In the genomic region with DNA sequence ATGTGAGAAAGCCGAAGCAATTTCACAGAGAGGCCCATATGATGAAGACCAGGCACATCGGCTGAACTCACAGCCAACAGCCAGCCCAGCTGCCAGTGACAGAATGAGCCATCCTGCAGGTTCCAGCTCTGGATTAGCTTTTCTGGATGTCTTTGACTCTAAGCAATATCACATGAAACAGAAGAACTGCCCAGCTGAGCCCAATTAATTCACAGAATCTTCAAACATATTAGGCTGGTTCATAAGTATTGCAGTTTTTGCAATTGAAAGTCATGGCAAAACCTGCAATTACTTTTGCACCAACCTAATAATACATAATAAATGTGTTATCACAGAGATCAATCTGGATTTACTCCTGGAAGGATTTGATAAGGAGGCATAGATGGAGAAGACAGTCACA, we compare ENCODE assay signal across 33 cellular contexts.
A peak's percentile ranks its signal among the peaks of the same experiment; 100 is the strongest.
DNase-seq lines count a peak whose midpoint lies in the region; ATAC-seq, FAIRE-seq and TF ChIP-seq lines count a peak whose summit lies in the region.
"Had no signal": no experiment of that assay in that cellular context is flagged by ENCODE, and none has a peak within 500 bp of the region (broad histone marks: within the 10 kb centered on the region; RNA-seq: fewer than 3 reads in every experiment).

No MANE protein-coding gene starts in this region.

- intact Hi-C loops in HepG2 (cut with micrococcal nuclease; ENCODE audit: unreplicated experiment) (loop anchor here (5.0 kb wide), 1 partner anchor 332 kb away; no protein-coding TSS in a partner anchor), right lobe of liver (cut with DNase I) (no loop called here)

- DNase-seq in HepG2 (ENCODE audit: low spot score) (no peak), right lobe of liver (no peak), GM23338 (ENCODE audit: low spot score) (no peak)
- DNase-seq in stimulated activated effector memory CD8-positive, alpha-beta T cell treated with anti-CD3 and anti-CD28 coated beads, Interleukin-12 subunit alpha, Interleukin-12 subunit beta, amount 100 ng/mL, for 72 hours (ENCODE audit: low spot score in 2 of 2), result no peak
- DNase-seq: 8988T; ACHN; AML-193; BE2C; C1 segment of cervical spinal cord; Caco-2; Calu3; CD4-positive, alpha-beta memory T cell; CD4-positive, alpha-beta T cell; CD4-positive, CD25-positive, alpha-beta regulatory T cell; CD8-positive, alpha-beta memory T cell; CD8-positive, alpha-beta T cell; COR-L47; DMS 273 treated with DMSO at 0.1 percent for 48 hours; DMS153; DMS53; DMS79; DMS79 treated with DMSO at 0.1 percent for 48 hours; DND-41; EL had no signal

- TF ChIP-seq CTCF in HepG2 (CRISPR knock-in tag; IDR thresholded peaks at IDR 0.05) (no peak), right lobe of liver (IDR thresholded peaks at IDR 0.05) (no peak), GM23338 (conservative IDR thresholded peaks at IDR 0.05; ENCODE audit: low read depth in 2 of 2) (no peak)

- H3K36me3 ChIP-seq in HepG2 (replicated peaks in 1 of 2; ENCODE audit: control insufficient read depth in 1 of 2, insufficient read depth in 2 of 2, low read length in 2 of 2), result no peaks in the 10 kb centered on the region
- no peaks in the 10 kb centered on the region for H3K36me3 ChIP-seq in right lobe of liver
- no peaks in the 10 kb centered on the region for H3K36me3 ChIP-seq in GM23338 (ENCODE audit: insufficient read depth)
- H3K36me3 ChIP-seq: BE2C; BLaER1; BLaER1 treated with 17β-estradiol and CSF1 and Interleukin-3, amounts not matched to agents 10 nM and 100 nM had no signal

- H3K9me3 Mint-ChIP-seq in GM23338, result no peaks in the 10 kb centered on the region
- peaks cover 5% of the 10 kb centered on the region for H3K9me3 Mint-ChIP-seq in stimulated activated effector memory CD8-positive, alpha-beta T cell treated with anti-CD3 and anti-CD28 coated beads, Interleukin-12 subunit alpha, Interleukin-12 subunit beta, amount 100 ng/mL, for 72 hours

- H3K79me2 ChIP-seq in HepG2 (ENCODE audit: insufficient read depth, low read length) (no peaks in the 10 kb centered on the region), GM23338 (replicated peaks; ENCODE audit: insufficient read depth) (no peaks in the 10 kb centered on the region)

- H3K27me3 ChIP-seq in HepG2 (ENCODE audit: control insufficient read depth in 1 of 2, insufficient read depth in 2 of 2, low read length in 2 of 2) (no peaks in the 10 kb centered on the region), right lobe of liver (no peaks in the 10 kb centered on the region), GM23338 (ENCODE audit: insufficient read depth) (no peaks in the 10 kb centered on the region)
- H3K27me3 ChIP-seq: BE2C; BLaER1; BLaER1 treated with 17β-estradiol and CSF1 and Interleukin-3, amounts not matched to agents 10 nM and 100 nM had no signal

- no peaks in the 10 kb centered on the region for H3K36me3 Mint-ChIP-seq in GM23338 (ENCODE audit: low read depth)
- no peaks in the 10 kb centered on the region for H3K36me3 Mint-ChIP-seq in stimulated activated effector memory CD8-positive, alpha-beta T cell treated with anti-CD3 and anti-CD28 coated beads, Interleukin-12 subunit alpha, Interleukin-12 subunit beta, amount 100 ng/mL, for 72 hours
- H3K36me3 Mint-ChIP-seq: CD14-positive monocyte; CD4-positive, alpha-beta memory T cell; CD4-positive, CD25-positive, alpha-beta regulatory T cell had no signal

- no peak overlapping the region for H3K4me3 Mint-ChIP-seq in GM23338
- H3K4me3 Mint-ChIP-seq in stimulated activated effector memory CD8-positive, alpha-beta T cell treated with anti-CD3 and anti-CD28 coated beads, Interleukin-12 subunit alpha, Interleukin-12 subunit beta, amount 100 ng/mL, for 72 hours, result no peak overlapping the region
- H3K4me3 Mint-ChIP-seq: B cell; CD14-positive monocyte; CD4-positive, alpha-beta memory T cell; CD4-positive, alpha-beta T cell; CD4-positive, CD25-positive, alpha-beta regulatory T cell; CD8-positive, alpha-beta memory T cell; CD8-positive, alpha-beta T cell had no signal

- no TSS peak for BruUV-seq in HepG2 (replicated peaks; lab: Mats Ljungman, UMichigan)

- no peak for TF ChIP-seq RAD21 in HepG2 (CRISPR knock-in tag; IDR thresholded peaks at IDR 0.05)

- TF ChIP-seq EP300 in HepG2 (IDR thresholded peaks at IDR 0.05; ENCODE audit: low read depth in 2 of 2, low read length in 2 of 2) (no peak), HepG2 (CRISPR knock-in tag; IDR thresholded peaks at IDR 0.05; ENCODE audit: borderline replicate concordance) (no peak)

- peaks cover 3% of the 10 kb centered on the region; the same call in 2 of the 3 replicates for H3K4me1 Mint-ChIP-seq in GM23338
- no peaks in the 10 kb centered on the region for H3K4me1 Mint-ChIP-seq in stimulated activated effector memory CD8-positive, alpha-beta T cell treated with anti-CD3 and anti-CD28 coated beads, Interleukin-12 subunit alpha, Interleukin-12 subunit beta, amount 100 ng/mL, for 72 hours
- H3K4me1 Mint-ChIP-seq: B cell; CD14-positive monocyte; CD4-positive, alpha-beta memory T cell; CD4-positive, CD25-positive, alpha-beta regulatory T cell; CD8-positive, alpha-beta memory T cell had no signal

- 83% methylated on average over 2 of the region's 2 CpGs for WGBS in HepG2 (ENCODE audit: low lambda C conversion rate)
- 58% methylated on average over 2 of the region's 2 CpGs for WGBS in right lobe of liver (ENCODE audit: insufficient coverage, low coverage, low lambda C conversion rate, missing lambda C conversion rate)

- H3K4me2 ChIP-seq in HepG2 (ENCODE audit: low read depth, low read length) (no peak overlapping the region), GM23338 (no peak overlapping the region)
- H3K4me2 ChIP-seq: A549; BLaER1; BLaER1 treated with 17β-estradiol and CSF1 and Interleukin-3, amounts not matched to agents 10 nM and 100 nM had no signal

- no peak overlapping the region for H3K9ac ChIP-seq in HepG2 (ENCODE audit: insufficient read depth, low read depth, low read length)
- H3K9ac ChIP-seq: BLaER1; BLaER1 treated with 17β-estradiol and CSF1 and Interleukin-3, amounts not matched to agents 10 nM and 100 nM had no signal

- no peak for FAIRE-seq in HepG2 (lab: Jason Lieb, UNC)
- FAIRE-seq: A204.1, A549, D721Med had no signal

- H3K9me3 ChIP-seq in HepG2 (ENCODE audit: low read length) (no peaks in the 10 kb centered on the region), right lobe of liver (no peaks in the 10 kb centered on the region)
- H3K9me3 ChIP-seq: A549, BE2C, BLaER1, Caco-2 had no signal

- no peak overlapping the region for H3K27ac Mint-ChIP-seq in GM23338
- H3K27ac Mint-ChIP-seq in stimulated activated effector memory CD8-positive, alpha-beta T cell treated with anti-CD3 and anti-CD28 coated beads, Interleukin-12 subunit alpha, Interleukin-12 subunit beta, amount 100 ng/mL, for 72 hours, result no peak overlapping the region
- H3K27ac Mint-ChIP-seq: B cell; CD14-positive monocyte; CD4-positive, alpha-beta T cell; CD4-positive, CD25-positive, alpha-beta regulatory T cell; CD8-positive, alpha-beta memory T cell; CD8-positive, alpha-beta T cell had no signal

- no peaks in the 10 kb centered on the region for H3F3A ChIP-seq in GM23338 (replicated peaks; ENCODE audit: low read depth)

- H3K27ac ChIP-seq in HepG2 (ENCODE audit: extremely low read length, insufficient read depth, low read length) (no peak overlapping the region), right lobe of liver (no peak overlapping the region), GM23338 (ENCODE audit: low read depth) (no peak overlapping the region)
- H3K27ac ChIP-seq: 22Rv1; A549; BLaER1; BLaER1 treated with 17β-estradiol and CSF1 and Interleukin-3, amounts not matched to agents 10 nM and 100 nM; C4-2B had no signal

- no peak overlapping the region for H3K4me3 ChIP-seq in HepG2 (replicated peaks in 1 of 3; ENCODE audit: insufficient read depth in 1 of 3, low read depth in 2 of 3, low read length in 3 of 3)
- no peak overlapping the region for H3K4me3 ChIP-seq in right lobe of liver
- H3K4me3 ChIP-seq in GM23338, result no peak overlapping the region
- H3K4me3 ChIP-seq: A549; BLaER1; BLaER1 treated with 17β-estradiol and CSF1 and Interleukin-3, amounts not matched to agents 10 nM and 100 nM had no signal

- peaks cover 6% of the 10 kb centered on the region; the same call in 1 of the 2 replicates for H3K9me2 ChIP-seq in GM23338 (ENCODE audit: insufficient read depth)

- H4K20me1 ChIP-seq in HepG2 (ENCODE audit: insufficient read depth, low read length) (no peaks in the 10 kb centered on the region), GM23338 (replicated peaks; ENCODE audit: insufficient read depth) (no peaks in the 10 kb centered on the region; the same call in 1 of the 2 replicates)
- H4K20me1 ChIP-seq: BLaER1; BLaER1 treated with 17β-estradiol and CSF1 and Interleukin-3, amounts not matched to agents 10 nM and 100 nM had no signal

- CTCF ChIA-PET in HepG2 (lab: Yijun Ruan, JAX; ENCODE audit: low intra/inter-chr PET ratio, low total read pairs), result no interaction called here

- POLR2A ChIA-PET in HepG2 (lab: Yijun Ruan, JAX), result no interaction called here

- H3K4me1 ChIP-seq in HepG2 (ENCODE audit: insufficient read depth, low read length), result no peaks in the 10 kb centered on the region; the same call in 1 of the 2 replicates
- H3K4me1 ChIP-seq in right lobe of liver, result no peaks in the 10 kb centered on the region
- no peaks in the 10 kb centered on the region for H3K4me1 ChIP-seq in GM23338 (ENCODE audit: insufficient read depth)
- H3K4me1 ChIP-seq: A549; BE2C; BLaER1; BLaER1 treated with 17β-estradiol and CSF1 and Interleukin-3, amounts not matched to agents 10 nM and 100 nM; Caco-2 had no signal

- in situ Hi-C loops in HepG2 (cut with HindIII; ENCODE audit: extremely low pct_ligation_motif_present, low pct_unique_long_range_greater_than_20kb), result no loop called here

- no peak overlapping the region for H2AFZ ChIP-seq in HepG2 (ENCODE audit: low read length)
- H2AFZ ChIP-seq in GM23338, result no peak overlapping the region

- peaks cover 4% of the 10 kb centered on the region for H3K27me3 Mint-ChIP-seq in GM23338 (ENCODE audit: insufficient read depth, low read depth, poor library complexity)
- H3K27me3 Mint-ChIP-seq: B cell; CD4-positive, alpha-beta memory T cell; CD4-positive, alpha-beta T cell; CD4-positive, CD25-positive, alpha-beta regulatory T cell; CD8-positive, alpha-beta memory T cell had no signal

- TF ChIP-seq POLR2A in HepG2 (IDR thresholded peaks at IDR 0.05; ENCODE audit: insufficient read depth in 1 of 2, low read depth in 2 of 2, low read length in 2 of 2) (no peak), right lobe of liver (IDR thresholded peaks at IDR 0.05) (no peak)

- ATAC-seq in HepG2 (no peak), right lobe of liver (no peak), GM23338 (no peak)
- no peak for ATAC-seq in stimulated activated effector memory CD8-positive, alpha-beta T cell treated with anti-CD3 and anti-CD28 coated beads, Interleukin-12 subunit alpha, Interleukin-12 subunit beta, amount 100 ng/mL, for 72 hours
- ATAC-seq: A549; CD8-positive, alpha-beta T cell had no signal

TF ChIP-seq in HepG2, 621 proteins besides CTCF, POLR2A, EP300 and RAD21 (continues in another document):
- TF ChIP-seq ISX (CRISPR knock-in tag; conservative IDR thresholded peaks at IDR 0.05) (no peak), REPIN1 (CRISPR knock-in tag; IDR thresholded peaks at IDR 0.05; ENCODE audit: borderline replicate concordance, low read depth) (no peak)

TF ChIP-seq in GM23338, 12 proteins besides CTCF, POLR2A, EP300 and RAD21 (continues in another document):
- no peak for TF ChIP-seq POLR2AphosphoS5 (IDR thresholded peaks at IDR 0.05; ENCODE audit: low read depth)
- no peak for TF ChIP-seq STAT1 (IDR thresholded peaks at IDR 0.05; ENCODE audit: unreplicated experiment)
- peak; percentile 28; the same call in 1 of the 2 replicates for TF ChIP-seq ZNF331 (CRISPR knock-in tag; IDR thresholded peaks at IDR 0.05; ENCODE audit: low read depth)
